9 cellular contexts compared by ENCODE assay signal in genomic region chrX:115561605-115562491, GRCh38. TPM values are rescaled to one million over a fixed set of nuclear protein-coding genes. Genes with fewer than 3 reads are reported as not detected.
DNase-seq lines count a peak whose midpoint lies in the region; ATAC-seq and TF ChIP-seq lines count a peak whose summit lies in the region.
"Had no signal": no experiment of that assay in that cellular context is flagged by ENCODE, and none has a peak within 500 bp of the region (broad histone marks: within the 10 kb centered on the region; RNA-seq: fewer than 3 reads in every experiment).

No MANE protein-coding gene starts in this region.

- CTCF ChIA-PET in A673 (lab: Charles Lee): interaction anchor here (0.6 kb wide), 1 partner anchor 56 kb away, joined by 6 read pairs; no protein-coding TSS in a partner anchor

- DNase-seq in A673 (ENCODE audit: low spot score) (peak; percentile 55), HuH-7 (ENCODE audit: low spot score) (peak; percentile 32), fibroblast of gingiva (ENCODE audit: low read depth) (peak; percentile 43), myocyte (ENCODE audit: low read depth) (peak; percentile 64), NCI-H1048 (lab: John Stamatoyannopoulos, UW) (no peak)

- peaks cover 65% of the 10 kb centered on the region for H3K27me3 ChIP-seq in A673 (replicated peaks; ENCODE audit: insufficient read depth, low read depth, low read length, poor library complexity)

- H3K9me3 ChIP-seq in A673 (ENCODE audit: low read depth, low read length, poor library complexity, severe bottlenecking): no peaks in the 10 kb centered on the region
- H3K9me3 ChIP-seq: neutrophil had no signal

- peak overlapping the region; percentile 66 for H3K4me3 ChIP-seq in A673 (ENCODE audit: low read depth, low read length, poor library complexity, severe bottlenecking)

- peaks cover 10% of the 10 kb centered on the region for H3K4me1 ChIP-seq in A673 (ENCODE audit: insufficient read depth, low read length, poor library complexity, severe bottlenecking)

- peak overlapping the region; percentile 82 for H3K27ac ChIP-seq in A673 (ENCODE audit: low read depth, low read length, poor library complexity, severe bottlenecking)
- H3K27ac ChIP-seq: neutrophil had no signal

- H3K36me3 ChIP-seq in A673 (ENCODE audit: insufficient read depth, low read length, poor library complexity, severe bottlenecking): no peaks in the 10 kb centered on the region
- H3K36me3 ChIP-seq: neutrophil had no signal

- POLR2A ChIA-PET in A673 (lab: Charles Lee; ENCODE audit: low non-redundant PET): interaction anchor here (0.6 kb wide), 2 partner anchors 63 to 202 kb away, joined by 4 to 10 read pairs; no protein-coding TSS in a partner anchor

- no TSS peak for BruUV-seq in A673 (replicated peaks; lab: Mats Ljungman, UMichigan)

- TF ChIP-seq CTCF in A673 (conservative IDR thresholded peaks at IDR 0.05; ENCODE audit: low read depth, low read length): no peak

- ATAC-seq in GM18511 (IDR thresholded peaks at IDR 0.05; ENCODE audit: unreplicated experiment) (peak; percentile 33), SK-N-SH treated with all-trans-retinoic acid at 6 μM for 48 hours (peak; percentile 75), HG03469 (IDR thresholded peaks at IDR 0.05; ENCODE audit: unreplicated experiment) (no peak)

- intact Hi-C loops in A673 (cut with micrococcal nuclease; ENCODE audit: unreplicated experiment): loop anchor here (5.0 to 10.0 kb wide), 3 partner anchors 55 to 230 kb away; no protein-coding TSS in a partner anchor

TF ChIP-seq in SK-N-SH treated with all-trans-retinoic acid at 6 μM for 48 hours, 23 proteins besides CTCF, POLR2A, EP300 and RAD21:
- TF ChIP-seq ZNF70 (CRISPR knock-in tag; IDR thresholded peaks at IDR 0.05): no peak
- no peak for TF ChIP-seq ZNF565 (CRISPR knock-in tag; conservative IDR thresholded peaks at IDR 0.05; ENCODE audit: low read depth)
- no peak for TF ChIP-seq CSDC2 (CRISPR knock-in tag; IDR thresholded peaks at IDR 0.05)
- no peak for TF ChIP-seq TOX (CRISPR knock-in tag; IDR thresholded peaks at IDR 0.05; ENCODE audit: borderline replicate concordance)
- TF ChIP-seq OSR1 (CRISPR knock-in tag; IDR thresholded peaks at IDR 0.05): no peak

RNA-seq across cellular contexts. Expression of gene PLS3, which starts 0.9 kb away (rescaled TPM):
- total RNA-seq in A673 (2021): 75.7 and 88.2 TPM in 2 replicates
- total RNA-seq in myocyte: 60.8 and 65.4 TPM in 2 replicates
- polyA plus RNA-seq in myocyte (2012): 51.9 TPM
